ENCODE assay signal across 20 cellular contexts in genomic region chr6:90028995-90029635, GRCh38.
DNase-seq lines count a peak whose midpoint lies in the region; ATAC-seq and TF ChIP-seq lines count a peak whose summit lies in the region.
"Had no signal": no experiment of that assay in that cellular context is flagged by ENCODE, and none has a peak within 500 bp of the region (broad histone marks: within the 10 kb centered on the region; RNA-seq: fewer than 3 reads in every experiment).

No MANE protein-coding gene starts in this region.

- peaks cover 55 to 63% (median 59%) of the 10 kb centered on the region in 3 donors for H3K4me1 Mint-ChIP-seq in CD8-positive, alpha-beta memory T cell
- peaks cover 79% of the 10 kb centered on the region for H3K4me1 Mint-ChIP-seq in activated CD8-positive, alpha-beta T cell treated with anti-CD3 and anti-CD28 coated beads, Interleukin-2, amount 10 ng/mL, durations not matched to agents 7 days and 5 days (ENCODE audit: low read depth)
- H3K4me1 Mint-ChIP-seq in immature natural killer cell = peaks cover 32 to 45% of the 10 kb centered on the region in 2 donors

- no peaks in the 10 kb centered on the region for H3K9me3 ChIP-seq in CD8-positive, alpha-beta memory T cell (ENCODE audit: low read length)
- no peaks in the 10 kb centered on the region for H3K9me3 ChIP-seq in Loucy (ENCODE audit: insufficient read depth, low read depth, low read length)
- H3K9me3 ChIP-seq: BLaER1, SK-N-SH had no signal

- H3K4me2 ChIP-seq in Loucy (ENCODE audit: low read depth, low read length, poor library complexity, severe bottlenecking) = peak overlapping the region; percentile 54
- H3K4me2 ChIP-seq: BLaER1, SK-N-SH had no signal

- H3K4me3 ChIP-seq in CD8-positive, alpha-beta memory T cell (ENCODE audit: low read length) = no peak overlapping the region
- H3K4me3 ChIP-seq in Loucy (ENCODE audit: low read length, poor library complexity, severe bottlenecking) = peak overlapping the region; percentile 15
- H3K4me3 ChIP-seq: BLaER1 had no signal

- H4K20me1 ChIP-seq in Loucy (ENCODE audit: insufficient read depth, low read length, poor library complexity, severe bottlenecking) = no peaks in the 10 kb centered on the region

- peak overlapping the region; percentile 24 for H3K9ac ChIP-seq in Loucy (ENCODE audit: low read depth, low read length, poor library complexity, severe bottlenecking)
- H3K9ac ChIP-seq: BLaER1, SK-N-SH had no signal

- H3F3A ChIP-seq in Loucy (ENCODE audit: low read depth) = 0 out of 2 replicates have a peak, but pooled peaks cover 3% of the 10 kb centered on the region

- no peaks in the 10 kb centered on the region for H3K27me3 Mint-ChIP-seq in CD8-positive, alpha-beta memory T cell
- no peaks in the 10 kb centered on the region for H3K27me3 Mint-ChIP-seq in activated CD8-positive, alpha-beta T cell treated with anti-CD3 and anti-CD28 coated beads, Interleukin-2, amount 10 ng/mL, durations not matched to agents 7 days and 5 days (ENCODE audit: low read depth)
- peaks cover 0 to 2% (median 0%) of the 10 kb centered on the region in 3 donors for H3K27me3 Mint-ChIP-seq in immature natural killer cell (ENCODE audit: low read depth in 3 of 3)
- H3K27me3 Mint-ChIP-seq: progenitor cell of endocrine pancreas, type B pancreatic cell had no signal

- H2AFZ ChIP-seq in Loucy (ENCODE audit: low read length) = no peak overlapping the region

- peaks cover 35% of the 10 kb centered on the region for H3K4me1 ChIP-seq in CD8-positive, alpha-beta memory T cell (ENCODE audit: insufficient read depth, low read length)
- H3K4me1 ChIP-seq in Loucy (ENCODE audit: insufficient read depth, low read length, poor library complexity, severe bottlenecking) = peaks cover 47% of the 10 kb centered on the region
- H3K4me1 ChIP-seq: BLaER1 had no signal

- no peaks in the 10 kb centered on the region for H3K27me3 ChIP-seq in CD8-positive, alpha-beta memory T cell (ENCODE audit: insufficient read depth, low read length, poor library complexity, severe bottlenecking)
- no peaks in the 10 kb centered on the region for H3K27me3 ChIP-seq in Loucy (ENCODE audit: insufficient read depth, low read length, poor library complexity, severe bottlenecking)
- H3K27me3 ChIP-seq: BLaER1 had no signal

- CTCF ChIA-PET in CD8-positive, alpha-beta memory T cell (lab: Charles Lee) = no interaction called here
- CTCF ChIA-PET in activated CD8-positive, alpha-beta T cell treated with anti-CD3 and anti-CD28 coated beads, Interleukin-2, amount 10 ng/mL, durations not matched to agents 7 days and 5 days (lab: Charles Lee) = interaction anchor here (0.8 to 1.3 kb wide), 3 partner anchors 8 to 89 kb away, joined by 3 to 4 read pairs (median 3); no protein-coding TSS in a partner anchor

- peaks cover 3 to 15% (median 6%) of the 10 kb centered on the region in 3 donors for H3K36me3 Mint-ChIP-seq in CD8-positive, alpha-beta memory T cell
- peaks cover 75% of the 10 kb centered on the region for H3K36me3 Mint-ChIP-seq in activated CD8-positive, alpha-beta T cell treated with anti-CD3 and anti-CD28 coated beads, Interleukin-2, amount 10 ng/mL, durations not matched to agents 7 days and 5 days (ENCODE audit: low read depth)
- H3K36me3 Mint-ChIP-seq in immature natural killer cell = no peaks in the 10 kb centered on the region
- H3K36me3 Mint-ChIP-seq: type B pancreatic cell had no signal

- H3K79me2 ChIP-seq in Loucy (ENCODE audit: insufficient read depth, low read length) = peaks cover 27% of the 10 kb centered on the region; the same call in 1 of the 2 replicates

- TF ChIP-seq CTCF in Loucy (conservative IDR thresholded peaks at IDR 0.05; ENCODE audit: low read length) = no peak

- H3K27ac ChIP-seq in CD8-positive, alpha-beta memory T cell (ENCODE audit: low read depth, low read length) = no peak overlapping the region
- H3K27ac ChIP-seq: BLaER1 had no signal

- POLR2A ChIA-PET in CD8-positive, alpha-beta memory T cell (lab: Charles Lee) = no interaction called here
- POLR2A ChIA-PET in activated CD8-positive, alpha-beta T cell treated with anti-CD3 and anti-CD28 coated beads, Interleukin-2, amount 10 ng/mL, durations not matched to agents 7 days and 5 days (lab: Charles Lee) = interaction anchor here (1.0 kb wide), 1 partner anchor 50 kb away, joined by 3 read pairs; no protein-coding TSS in a partner anchor

- no peaks in the 10 kb centered on the region for H3K36me3 ChIP-seq in CD8-positive, alpha-beta memory T cell (ENCODE audit: insufficient read depth, low read length)
- no peaks in the 10 kb centered on the region for H3K36me3 ChIP-seq in Loucy (ENCODE audit: insufficient read depth, low read length)

- ATAC-seq in activated CD8-positive, alpha-beta T cell treated with anti-CD3 and anti-CD28 coated beads, Interleukin-2, amount 10 ng/mL, durations not matched to agents 7 days and 5 days = peak; percentile 71

- peak overlapping the region in 4 of 8 donors; percentile 1 to 59 (median 26) for H3K27ac Mint-ChIP-seq in CD8-positive, alpha-beta memory T cell
- peak overlapping the region; percentile 58 for H3K27ac Mint-ChIP-seq in activated CD8-positive, alpha-beta T cell treated with anti-CD3 and anti-CD28 coated beads, Interleukin-2, amount 10 ng/mL, durations not matched to agents 7 days and 5 days
- peak overlapping the region in 4 of 6 donors; percentile 31 to 81 (median 46) for H3K27ac Mint-ChIP-seq in immature natural killer cell
- H3K27ac Mint-ChIP-seq: progenitor cell of endocrine pancreas, type B pancreatic cell had no signal

- DNase-seq in CD8-positive, alpha-beta memory T cell = no peak
- peak; percentile 38 for DNase-seq in activated CD8-positive, alpha-beta T cell treated with anti-CD3 and anti-CD28 coated beads, Interleukin-2, amount 10 ng/mL, durations not matched to agents 7 days and 5 days
- DNase-seq in immature natural killer cell (no peak), NCI-H187 treated with DMSO at 0.1 percent for 48 hours (lab: John Stamatoyannopoulos, UW) (no peak), NCI-H2107 (lab: John Stamatoyannopoulos, UW) (no peak), DMS153 treated with DMSO at 0.1 percent for 48 hours (lab: John Stamatoyannopoulos, UW; ENCODE audit: unreplicated experiment) (no peak)
- DNase-seq: aorta, DMS153, GOT3, mammary epithelial cell, NCI-H1105 treated with DMSO at 0.1 percent for 48 hours, NCI-H2171 treated with DMSO at 0.1 percent for 48 hours, NCI-H774, SK-N-SH, small intestine had no signal

- H3K9me2 ChIP-seq in Loucy (replicated peaks; ENCODE audit: low read depth, low read length) = no peaks in the 10 kb centered on the region
- H3K9me2 ChIP-seq: SK-N-SH had no signal

- peaks cover 0 to 5% (median 0%) of the 10 kb centered on the region in 5 donors for H3K9me3 Mint-ChIP-seq in CD8-positive, alpha-beta memory T cell
- H3K9me3 Mint-ChIP-seq in activated CD8-positive, alpha-beta T cell treated with anti-CD3 and anti-CD28 coated beads, Interleukin-2, amount 10 ng/mL, durations not matched to agents 7 days and 5 days (ENCODE audit: insufficient read depth) = no peaks in the 10 kb centered on the region
- peaks cover 0 to 3% (median 0%) of the 10 kb centered on the region in 6 donors for H3K9me3 Mint-ChIP-seq in immature natural killer cell
- H3K9me3 Mint-ChIP-seq: type B pancreatic cell had no signal

- peak overlapping the region in 6 of 7 donors; percentile 3 to 61 (median 36) for H3K4me3 Mint-ChIP-seq in CD8-positive, alpha-beta memory T cell
- peak overlapping the region; percentile 13 for H3K4me3 Mint-ChIP-seq in activated CD8-positive, alpha-beta T cell treated with anti-CD3 and anti-CD28 coated beads, Interleukin-2, amount 10 ng/mL, durations not matched to agents 7 days and 5 days
- H3K4me3 Mint-ChIP-seq in immature natural killer cell = peak overlapping the region in 4 of 5 donors; percentile 1 to 54 (median 20)
- H3K4me3 Mint-ChIP-seq: nephron, type B pancreatic cell had no signal
